Comparison of ENCODE assay signal across 1 cellular context in the genomic region with DNA sequence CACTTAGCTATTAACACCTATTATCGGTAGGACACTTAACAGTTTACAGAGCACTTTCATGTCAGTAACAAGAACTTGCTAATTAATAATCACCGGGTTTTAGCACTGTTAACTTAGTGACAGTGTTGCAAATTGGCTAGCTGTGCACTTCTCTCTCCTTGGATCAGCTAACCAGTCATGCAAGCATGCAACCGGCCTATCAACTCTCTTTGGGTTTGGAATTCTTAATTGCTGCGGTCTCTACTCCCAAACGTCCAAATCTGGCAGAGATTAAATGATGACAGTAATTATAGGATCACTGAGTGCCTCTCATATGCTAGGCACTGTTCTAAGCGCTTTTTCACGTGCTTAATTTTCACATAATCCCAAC.
TF ChIP-seq lines count a peak whose summit lies in the region.

No MANE protein-coding gene starts in this region.

TF ChIP-seq in K562, 482 proteins besides CTCF, POLR2A, EP300 and RAD21:
- TF ChIP-seq MCM7 (IDR thresholded peaks at IDR 0.05): no peak
